ENCODE assay signal across 13 cellular contexts in the genomic region with DNA sequence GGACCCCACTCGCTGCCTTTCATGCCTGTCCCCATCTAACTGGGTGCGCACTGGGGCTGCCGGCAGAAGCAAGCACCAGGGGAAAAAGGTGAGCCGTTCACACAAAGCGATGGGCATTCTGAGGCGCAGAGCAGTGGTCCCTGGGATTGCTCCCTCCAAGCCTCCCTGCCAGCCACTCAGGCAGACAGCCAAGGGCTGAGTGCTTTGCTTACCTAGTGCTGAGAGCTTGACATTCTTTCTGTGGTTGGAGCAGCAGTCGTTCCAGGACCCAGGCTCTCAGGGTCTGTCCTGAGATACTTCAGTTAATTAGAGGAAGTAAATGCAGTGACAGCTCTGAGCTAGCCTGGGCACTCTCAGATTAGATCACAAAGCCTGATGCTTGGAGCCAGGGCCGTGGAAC. TPM values are rescaled to one million over a fixed set of nuclear protein-coding genes. Genes with fewer than 3 reads are reported as not detected.
DNase-seq lines count a peak whose midpoint lies in the region; ATAC-seq, FAIRE-seq and TF ChIP-seq lines count a peak whose summit lies in the region.
"Had no signal": no experiment of that assay in that cellular context is flagged by ENCODE, and none has a peak within 500 bp of the region (broad histone marks: within the 10 kb centered on the region; RNA-seq: fewer than 3 reads in every experiment).

No MANE protein-coding gene starts in this region.

- TF ChIP-seq POLR2A in IMR-90 (IDR thresholded peaks at IDR 0.05; ENCODE audit: low read depth, low read length) (no peak), K562 (conservative IDR thresholded peaks at IDR 0.05) (no peak), sigmoid colon (IDR thresholded peaks at IDR 0.05) (no peak)

- BruUV-seq in IMR-90 (replicated peaks; lab: Mats Ljungman, UMichigan) (no TSS peak), K562 (replicated peaks; lab: Mats Ljungman, UMichigan) (no TSS peak)

- CTCF ChIA-PET in IMR-90 (lab: Yijun Ruan, JAX): no interaction called here
- CTCF ChIA-PET in K562 (lab: Yijun Ruan, JAX; ENCODE audit: low intra/inter-chr PET ratio): no interaction called here

- no peak overlapping the region for H2BK15ac ChIP-seq in IMR-90 (ENCODE audit: low read depth, low read length)

- no peak for TF ChIP-seq CTCF in IMR-90 (conservative IDR thresholded peaks at IDR 0.05; ENCODE audit: low read depth, low read length)
- TF ChIP-seq CTCF in K562 (IDR thresholded peaks at IDR 0.05 in 2 of 3, conservative IDR thresholded peaks at IDR 0.05 in 1 of 3; ENCODE audit: insufficient read depth in 2 of 3, low read depth in 1 of 3, low read length in 3 of 3): no peak
- TF ChIP-seq CTCF in sigmoid colon (IDR thresholded peaks at IDR 0.05): no peak

- H3K79me2 ChIP-seq in K562 (ENCODE audit: control insufficient read depth, insufficient read depth, low read length): no peaks in the 10 kb centered on the region

- no peak overlapping the region for H4K91ac ChIP-seq in IMR-90 (ENCODE audit: insufficient read depth, low read depth, low read length)

- no peak overlapping the region; the same call in 1 of the 2 replicates for H3K23ac ChIP-seq in IMR-90 (ENCODE audit: low read depth, low read length)

- ATAC-seq in IMR-90 (ENCODE audit: low read depth) (peak; percentile 48), K562 (no peak)
- ATAC-seq: CD8-positive, alpha-beta T cell; right cardiac atrium had no signal

- H3K18ac ChIP-seq in IMR-90 (ENCODE audit: low read depth, low read length): no peak overlapping the region

- H2AK5ac ChIP-seq in IMR-90 (ENCODE audit: low read depth, low read length): no peak overlapping the region; the same call in 1 of the 2 replicates

- H4K20me1 ChIP-seq in IMR-90 (ENCODE audit: insufficient read depth, low read length) (no peaks in the 10 kb centered on the region), K562 (replicated peaks; ENCODE audit: control insufficient read depth, insufficient read depth, low read length) (no peaks in the 10 kb centered on the region)

- peaks cover 38% of the 10 kb centered on the region for H3K27me3 ChIP-seq in IMR-90 (ENCODE audit: control insufficient read depth, insufficient read depth, low read length)
- peaks cover 0 to 46% of the 10 kb centered on the region in 2 experiments; a peak in 2 of 5 replicates for H3K27me3 ChIP-seq in K562 (ENCODE audit: control insufficient read depth in 2 of 2, insufficient read depth in 2 of 2, low read length in 2 of 2)
- H3K27me3 ChIP-seq in sigmoid colon: no peaks in the 10 kb centered on the region
- H3K27me3 ChIP-seq: suprapubic skin had no signal

- H3K4me1 ChIP-seq in IMR-90 (ENCODE audit: control insufficient read depth, insufficient read depth, low read length) (peaks cover 9% of the 10 kb centered on the region; the same call in 1 of the 2 replicates), K562 (replicated peaks in 1 of 2; ENCODE audit: control insufficient read depth in 2 of 2, insufficient read depth in 2 of 2, low read length in 2 of 2) (peaks cover 0 to 10% of the 10 kb centered on the region in 2 experiments; a peak in 4 of 5 replicates), sigmoid colon (peaks cover 0 to 70% (median 58%) of the 10 kb centered on the region in 4 donors)

- H3K4me3 ChIP-seq in IMR-90 (ENCODE audit: insufficient read depth, low read depth, low read length) (no peak overlapping the region), K562 (no peak overlapping the region), sigmoid colon (no peak overlapping the region)
- H3K4me3 ChIP-seq: suprapubic skin had no signal

- H4K8ac ChIP-seq in IMR-90 (ENCODE audit: low read depth in 2 of 2, low read length in 2 of 2): no peak overlapping the region

- H3K9me1 ChIP-seq in IMR-90 (ENCODE audit: insufficient read depth, low read length) (peaks cover 6% of the 10 kb centered on the region; the same call in 1 of the 2 replicates), K562 (ENCODE audit: control insufficient read depth, insufficient read depth, low read length) (no peaks in the 10 kb centered on the region)

- H3K56ac ChIP-seq in IMR-90 (ENCODE audit: extremely low read depth, insufficient read depth, low read length): no peak overlapping the region

- no peak for FAIRE-seq in K562 (lab: Jason Lieb, UNC)
- FAIRE-seq: H1 had no signal

- intact Hi-C loops in IMR-90 (cut with micrococcal nuclease): no loop called here
- intact Hi-C loops in K562 (cut with micrococcal nuclease): no loop called here
- intact Hi-C loops in sigmoid colon (cut with DNase I): no loop called here

- WGBS in IMR-90 (ENCODE audit: extremely low coverage in 2 of 2, insufficient read length in 1 of 2), 2 experiments: 20% methylated on average over 1 of the region's 8 CpGs; no CpG with 5 or more reads in 1 of the 2 experiments
- 35% methylated on average over 6 of the region's 8 CpGs for WGBS in K562 (ENCODE audit: insufficient coverage, low coverage, missing lambda C conversion rate)
- WGBS in sigmoid colon, 2 donors: 84 to 88% methylated on average over 8 of the region's 8 CpGs

- no peak overlapping the region for H2BK5ac ChIP-seq in IMR-90 (ENCODE audit: low read depth, low read length, poor library complexity, severe bottlenecking)

- no peak overlapping the region for H3K4ac ChIP-seq in IMR-90 (ENCODE audit: low read depth, low read length)

- no peak overlapping the region for H2AK9ac ChIP-seq in IMR-90 (replicated peaks; ENCODE audit: low read depth, low read length, poor library complexity)

- no peak overlapping the region for H2BK120ac ChIP-seq in IMR-90 (ENCODE audit: low read depth, low read length)

- in situ Hi-C loops in IMR-90 (cut with MboI; ENCODE audit: low sequenced_read_pairs): no loop called here
- in situ Hi-C loops in K562 (cut with MboI): no loop called here

- H3K27ac ChIP-seq in IMR-90 (ENCODE audit: insufficient read depth, low read length): no peak overlapping the region
- H3K27ac ChIP-seq in K562 (ENCODE audit: extremely low read depth, low read depth, low read length): no peak overlapping the region
- peak overlapping the region in 3 of 4 donors; percentile 34 to 50 (median 46) for H3K27ac ChIP-seq in sigmoid colon
- H3K27ac ChIP-seq: suprapubic skin had no signal

- H3K36me3 ChIP-seq in IMR-90 (ENCODE audit: control insufficient read depth, insufficient read depth, low read length): no peaks in the 10 kb centered on the region
- H3K36me3 ChIP-seq in K562 (ENCODE audit: control insufficient read depth, insufficient read depth, low read length): no peaks in the 10 kb centered on the region
- no peaks in the 10 kb centered on the region for H3K36me3 ChIP-seq in sigmoid colon
- H3K36me3 ChIP-seq: suprapubic skin had no signal

- no peak overlapping the region for H3K4me2 ChIP-seq in IMR-90 (ENCODE audit: low read depth, low read length)
- H3K4me2 ChIP-seq in K562 (ENCODE audit: insufficient read depth, low read length): no peak overlapping the region

- TF ChIP-seq RAD21 in IMR-90 (IDR thresholded peaks at IDR 0.05; ENCODE audit: low read length) (no peak), K562 (CRISPR knock-in tag; conservative IDR thresholded peaks at IDR 0.05 in 1 of 2, IDR thresholded peaks at IDR 0.05 in 1 of 2) (no peak)

- no peak for DNase-seq in IMR-90
- DNase-seq in NCI-H2196 treated with DMSO at 0.1 percent for 48 hours (lab: John Stamatoyannopoulos, UW; ENCODE audit: unreplicated experiment): peak; percentile 27
- no peak for DNase-seq in K562 (ENCODE audit: extremely low read depth in 1 of 4, low spot score in 3 of 4)
- DNase-seq in sigmoid colon: no peak
- DNase-seq in activated gamma-delta T cell treated with Interleukin-2 at 50 U/mL for 16 hours: no peak
- DNase-seq in hepatic stellate cell (ENCODE audit: low spot score): no peak
- DNase-seq in activated effector memory CD4-positive, alpha-beta T cell treated with anti-CD3 and anti-CD28 coated beads, Interleukin-2, amount 50 U/mL, for 16 hours: no peak
- DNase-seq: CD8-positive, alpha-beta T cell; NCI-H146 had no signal

- no peak for TF ChIP-seq EP300 in K562 (IDR thresholded peaks at IDR 0.05; ENCODE audit: low read length)
- TF ChIP-seq EP300 in sigmoid colon (IDR thresholded peaks at IDR 0.05): no peak

- H3K9ac ChIP-seq in IMR-90 (ENCODE audit: low read depth, low read length): no peak overlapping the region
- H3K9ac ChIP-seq in K562 (ENCODE audit: insufficient read depth in 1 of 2, low read depth in 2 of 2, low read length in 2 of 2): no peak overlapping the region

- no peaks in the 10 kb centered on the region for H3K79me1 ChIP-seq in IMR-90 (ENCODE audit: low read depth in 1 of 2, low read length in 2 of 2)

- no peak overlapping the region for H3K14ac ChIP-seq in IMR-90 (replicated peaks; ENCODE audit: low read depth, low read length)

- H2AFZ ChIP-seq in IMR-90 (replicated peaks; ENCODE audit: low read length, poor library complexity): peak overlapping the region; percentile 41
- H2AFZ ChIP-seq in K562 (ENCODE audit: low read depth, low read length): no peak overlapping the region

- H2BK20ac ChIP-seq in IMR-90 (ENCODE audit: low read depth, low read length): no peak overlapping the region

- H3K9me3 ChIP-seq in IMR-90 (ENCODE audit: control insufficient read depth, insufficient read depth, low read length): no peaks in the 10 kb centered on the region
- no peaks in the 10 kb centered on the region for H3K9me3 ChIP-seq in K562 (replicated peaks; ENCODE audit: control insufficient read depth, insufficient read depth, low read depth, low read length)
- no peaks in the 10 kb centered on the region for H3K9me3 ChIP-seq in sigmoid colon
- H3K9me3 ChIP-seq: suprapubic skin had no signal

- POLR2A ChIA-PET in IMR-90 (lab: Charles Lee; ENCODE audit: unreplicated experiment): no interaction called here
- POLR2A ChIA-PET in K562 (lab: Yijun Ruan, JAX): no interaction called here

- dilution Hi-C loops in IMR-90 (cut with HindIII; ENCODE audit: low sequenced_read_pairs, unreplicated experiment): no loop called here

- H4K5ac ChIP-seq in IMR-90 (ENCODE audit: low read depth, low read length): no peak overlapping the region

RNA-seq across cellular contexts. Expression of gene ESYT3, which starts 5.7 kb away (rescaled TPM):
- total RNA-seq in IMR-90 (2012; rRNA removed) (under 0.01 TPM in 2 replicates), K562 (2014; rRNA removed) (not detected in 2 replicates), K562 (2014; rRNA removed; fragmentation: Illumina TruSeq; extraction: Trizol) (not detected in 2 replicates), K562 (2015; rRNA removed; fragmentation: Illumina TruSeq; extraction: Trizol) (not detected in 2 replicates), K562 (2021) (not detected in 2 replicates), sigmoid colon (10 to 100 TPM; 15.1 to 19.4 (median 17.2) TPM)
- polyA plus RNA-seq in IMR-90 (2012; rRNA removed) (0.02 and 0.03 TPM in 2 replicates), K562 (2011; rRNA removed) (not detected in 2 replicates), K562 (2014; fragmentation: Illumina TruSeq; extraction: Trizol) (not detected in 2 replicates), K562 (2014; fragmentation: Nextera tagmentation; extraction: Ambion mirVana) (not detected), K562 (2014; rRNA removed) (not detected in 2 replicates), sigmoid colon (under 1 TPM; 0.23 to 0.63 (median 0.60) TPM)
- 0.04 and 0.05 TPM in 2 replicates for polyA plus RNA-seq in IMR-90 (2012; cell fraction: cytosol; rRNA removed)
- polyA plus RNA-seq in IMR-90 (2012; cell fraction: nucleus; rRNA removed; ENCODE audit: low replicate concordance): 0.25 and 0.32 TPM in 2 replicates
- not detected in 2 replicates for total RNA-seq in K562 (2011; cell fraction: chromatin; rRNA removed; ENCODE audit: low replicate concordance)
- total RNA-seq in K562 (2011; cell fraction: nucleolus; rRNA removed): not detected in 2 replicates
- total RNA-seq in K562 (2011; cell fraction: nucleoplasm; rRNA removed): not detected in 2 replicates
- polyA plus RNA-seq in K562 (2011; cell fraction: cytosol; rRNA removed): not detected in 2 replicates
- 0.03 TPM in 1 of 2 replicates, not detected in the other for polyA plus RNA-seq in K562 (2011; cell fraction: nucleus; rRNA removed)
- polyA plus RNA-seq in K562 (2012): 0.01 TPM in 1 of 2 replicates, not detected in the other
- polyA minus RNA-seq in K562 (2011; rRNA and poly(A)+ RNA removed): not detected in 2 replicates
- polyA minus RNA-seq in K562 (2011; cell fraction: cytosol; rRNA and poly(A)+ RNA removed): not detected in 2 replicates
- not detected in 2 replicates for polyA minus RNA-seq in K562 (2011; cell fraction: nucleus; rRNA and poly(A)+ RNA removed)
- total RNA-seq: CD8-positive, alpha-beta T cell had no signal
- polyA plus RNA-seq: fibroblast of lung had no signal

Comparison
In these comparisons a context has a peak if more than half of its experiments do, and no peak if none do; other contexts are left out.
1. H3K27ac ChIP-seq: peak in sigmoid colon (3 of 4); none in IMR-90 (single experiment) and K562 (single experiment).
2. RNA of gene ESYT3, which starts 5.7 kb away (total RNA-seq): 15.1 to 19.4 TPM in sigmoid colon; under 0.01 TPM in IMR-90 and not detected in K562; every median in the first group is over 10 times any median in the second.